12 cellular contexts compared by ENCODE assay signal in the genomic region with DNA sequence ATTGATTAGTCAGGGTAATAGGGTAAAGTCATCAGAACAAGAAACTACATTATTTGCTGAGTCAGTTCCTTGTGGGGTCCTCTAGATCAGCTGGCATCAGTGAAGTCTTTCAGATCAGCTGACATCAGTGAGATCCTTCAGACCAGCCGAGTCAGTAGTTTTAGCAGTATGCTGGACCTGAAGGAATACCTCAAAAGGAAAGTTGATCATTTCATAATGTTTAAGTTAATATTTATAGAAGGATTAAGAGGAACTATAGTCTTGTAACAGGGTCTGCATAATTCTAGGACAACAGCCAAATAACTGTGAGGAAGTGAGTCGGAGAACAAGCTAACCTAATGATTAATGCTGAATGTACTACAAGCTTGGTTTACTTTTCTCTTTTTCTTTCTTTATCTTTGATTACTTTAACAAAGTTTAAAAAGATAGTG. TPM values are rescaled to one million over a fixed set of nuclear protein-coding genes. Genes with fewer than 3 reads are reported as not detected.
DNase-seq lines count a peak whose midpoint lies in the region; ATAC-seq, FAIRE-seq and TF ChIP-seq lines count a peak whose summit lies in the region.
"Had no signal": no experiment of that assay in that cellular context is flagged by ENCODE, and none has a peak within 500 bp of the region (broad histone marks: within the 10 kb centered on the region; RNA-seq: fewer than 3 reads in every experiment).

No MANE protein-coding gene starts in this region.

- H3K9me3 ChIP-seq in SJSA1 (replicated peaks): no peaks in the 10 kb centered on the region
- H3K9me3 ChIP-seq: gastroesophageal sphincter had no signal

- H3K27me3 Mint-ChIP-seq in osteocyte (ENCODE audit: unreplicated experiment): no peaks in the 10 kb centered on the region

- no peaks in the 10 kb centered on the region for H3K36me3 ChIP-seq in SJSA1
- H3K36me3 ChIP-seq: gastroesophageal sphincter had no signal

- 0 out of 2 replicates have a peak overlapping the region, but pooled peaks have one; percentile 10 for H3K27ac ChIP-seq in SJSA1
- H3K27ac ChIP-seq: gastroesophageal sphincter had no signal

- no peaks in the 10 kb centered on the region for H3K36me3 Mint-ChIP-seq in osteocyte (ENCODE audit: unreplicated experiment)

- H3K27me3 ChIP-seq in SJSA1 (replicated peaks): no peaks in the 10 kb centered on the region
- H3K27me3 ChIP-seq: gastroesophageal sphincter had no signal

- ATAC-seq in HG02938 (IDR thresholded peaks at IDR 0.05; ENCODE audit: unreplicated experiment) (peak; percentile 75), HG03039 (IDR thresholded peaks at IDR 0.05; ENCODE audit: unreplicated experiment) (no peak), SK-N-SH treated with all-trans-retinoic acid at 6 μM for 48 hours (no peak)
- ATAC-seq: gastroesophageal sphincter had no signal

- H3K4me3 ChIP-seq in SJSA1 (no peak overlapping the region), fibroblast of the aortic adventitia (ENCODE audit: low read depth, low read length) (no peak overlapping the region)
- H3K4me3 ChIP-seq: gastroesophageal sphincter had no signal

- H3K4me1 ChIP-seq in SJSA1 (replicated peaks): peaks cover 24% of the 10 kb centered on the region
- H3K4me1 ChIP-seq: gastroesophageal sphincter had no signal

- H3K4me1 Mint-ChIP-seq in osteocyte (ENCODE audit: unreplicated experiment): peaks cover 6% of the 10 kb centered on the region

- no peak for TF ChIP-seq CTCF in fibroblast of the aortic adventitia (IDR thresholded peaks at IDR 0.05; ENCODE audit: insufficient read depth, low read length)
- no peak for TF ChIP-seq CTCF in osteocyte (IDR thresholded peaks at IDR 0.05)

- H3K4me3 Mint-ChIP-seq in osteocyte (ENCODE audit: unreplicated experiment): no peak overlapping the region

- DNase-seq in SJSA1 (ENCODE audit: low read depth in 1 of 2, low spot score in 2 of 2) (peak in 1 of 2 experiments; percentile 48), fibroblast of the aortic adventitia (ENCODE audit: low read depth) (peak; percentile 85), urothelium cell line (ENCODE audit: low spot score) (peak; percentile 5), osteocyte (ENCODE audit: extremely low spot score, unreplicated experiment) (no peak)
- DNase-seq: aorta, GDM1 had no signal

- no peak for FAIRE-seq in urothelium cell line (lab: Jason Lieb, UNC)
- FAIRE-seq: GM19239 had no signal

- no peaks in the 10 kb centered on the region for H3K9me3 Mint-ChIP-seq in osteocyte (ENCODE audit: unreplicated experiment)

- no peak overlapping the region for H3K27ac Mint-ChIP-seq in osteocyte (ENCODE audit: unreplicated experiment)

TF ChIP-seq in SK-N-SH treated with all-trans-retinoic acid at 6 μM for 48 hours, 23 proteins besides CTCF, POLR2A, EP300 and RAD21:
- no peak for TF ChIP-seq ESRRG (CRISPR knock-in tag; IDR thresholded peaks at IDR 0.05)
- TF ChIP-seq OSR1 (CRISPR knock-in tag; IDR thresholded peaks at IDR 0.05): no peak
- TF ChIP-seq CSDC2 (CRISPR knock-in tag; IDR thresholded peaks at IDR 0.05): no peak
- TF ChIP-seq ZFP30 (CRISPR knock-in tag; IDR thresholded peaks at IDR 0.05): no peak
- TF ChIP-seq ISL1 (CRISPR knock-in tag; IDR thresholded peaks at IDR 0.05): no peak
- TF ChIP-seq ZNF8 (CRISPR knock-in tag; IDR thresholded peaks at IDR 0.05): no peak
- TF ChIP-seq, protein P1, sequence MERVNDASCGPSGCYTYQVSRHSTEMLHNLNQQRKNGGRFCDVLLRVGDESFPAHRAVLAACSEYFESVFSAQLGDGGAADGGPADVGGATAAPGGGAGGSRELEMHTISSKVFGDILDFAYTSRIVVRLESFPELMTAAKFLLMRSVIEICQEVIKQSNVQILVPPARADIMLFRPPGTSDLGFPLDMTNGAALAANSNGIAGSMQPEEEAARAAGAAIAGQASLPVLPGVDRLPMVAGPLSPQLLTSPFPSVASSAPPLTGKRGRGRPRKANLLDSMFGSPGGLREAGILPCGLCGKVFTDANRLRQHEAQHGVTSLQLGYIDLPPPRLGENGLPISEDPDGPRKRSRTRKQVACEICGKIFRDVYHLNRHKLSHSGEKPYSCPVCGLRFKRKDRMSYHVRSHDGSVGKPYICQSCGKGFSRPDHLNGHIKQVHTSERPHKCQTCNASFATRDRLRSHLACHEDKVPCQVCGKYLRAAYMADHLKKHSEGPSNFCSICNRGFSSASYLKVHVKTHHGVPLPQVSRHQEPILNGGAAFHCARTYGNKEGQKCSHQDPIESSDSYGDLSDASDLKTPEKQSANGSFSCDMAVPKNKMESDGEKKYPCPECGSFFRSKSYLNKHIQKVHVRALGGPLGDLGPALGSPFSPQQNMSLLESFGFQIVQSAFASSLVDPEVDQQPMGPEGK (CRISPR knock-in tag; IDR thresholded peaks at IDR 0.05; ENCODE audit: borderline replicate concordance): no peak

RNA-seq across cellular contexts. Expression of a gene that starts 1.0 kb away (rescaled TPM):
- not detected in 2 replicates for total RNA-seq in SJSA1 (2014; rRNA removed; shearing (Covaris generic))
- total RNA-seq in fibroblast of the aortic adventitia (ENCODE audit: low replicate concordance) (not detected in 2 replicates), osteocyte (0.91 and 0.97 TPM in 2 replicates)
- total RNA-seq: activated CD8-positive, alpha-beta memory T cell treated with anti-CD3 and anti-CD28 coated beads for 36 hours; aorta; gastroesophageal sphincter had no signal
